ENCODE assay signal across 17 cellular contexts in genomic region chr3:62797129-62797528, GRCh38.
"Had no signal": no experiment of that assay in that cellular context is flagged by ENCODE, and none has a peak within 500 bp of the region (broad histone marks: within the 10 kb centered on the region; RNA-seq: fewer than 3 reads in every experiment).

No MANE protein-coding gene starts in this region.

- H3K9me3 ChIP-seq: esophagus muscularis mucosa, gastrocnemius medialis, suprapubic skin, tibial artery, upper lobe of right lung, vagina had no signal

- H3K27me3 ChIP-seq: gastrocnemius medialis, suprapubic skin, tibial artery, upper lobe of right lung, vagina had no signal

- DNase-seq: effector memory CD8-positive, alpha-beta T cell; gastrocnemius medialis; immature natural killer cell; mammary epithelial cell; natural killer cell; posterior cingulate gyrus; right cardiac atrium; small intestine; stimulated activated CD4-positive, alpha-beta T cell treated with anti-CD3 and anti-CD28 coated beads, Interleukin-4, amount 100 ng/mL, for 1 hour; stimulated activated CD8-positive, alpha-beta memory T cell treated with anti-CD3 and anti-CD28 coated beads, Interleukin-4, amount 100 ng/mL, for 48 hours; stimulated activated naive CD8-positive, alpha-beta T cell treated with anti-CD3 and anti-CD28 coated beads, Interleukin-15, Interleukin-2, amounts not matched to agents 100 U/mL and 50 U/mL, for 24 hours; tibial artery; upper lobe of right lung had no signal

- H3K27ac ChIP-seq: epithelial cell of prostate, esophagus muscularis mucosa, gastrocnemius medialis, suprapubic skin, tibial artery, upper lobe of right lung, vagina had no signal

- H3K4me1 ChIP-seq: esophagus muscularis mucosa, gastrocnemius medialis, suprapubic skin, tibial artery, upper lobe of right lung, vagina had no signal

- H3K4me3 ChIP-seq: esophagus muscularis mucosa, gastrocnemius medialis, suprapubic skin, tibial artery, upper lobe of right lung, vagina had no signal

- H3K36me3 ChIP-seq: esophagus muscularis mucosa, gastrocnemius medialis, suprapubic skin, tibial artery, upper lobe of right lung, vagina had no signal
